1 cellular context compared by ENCODE assay signal in the genomic region with DNA sequence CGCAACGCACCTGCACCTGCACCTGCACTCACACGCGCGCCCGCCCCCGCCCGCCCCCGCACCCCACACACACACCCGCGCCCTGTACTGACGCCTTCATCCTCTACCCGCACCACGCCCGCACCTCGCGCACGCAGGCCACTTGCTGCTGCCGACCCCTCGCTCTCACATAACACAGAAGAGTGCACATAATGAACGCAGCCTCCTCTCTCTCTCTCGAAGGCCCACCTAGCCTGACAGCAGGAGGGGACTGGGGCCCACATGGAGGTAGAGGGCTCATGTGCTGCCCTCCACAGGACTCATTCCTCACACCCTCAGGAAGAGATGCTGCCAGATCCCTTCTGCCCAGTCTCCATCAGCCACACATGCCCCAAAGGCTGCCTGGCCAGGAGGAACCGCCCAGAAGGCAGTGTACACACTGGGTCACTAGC.
TF ChIP-seq lines count a peak whose summit lies in the region.

No MANE protein-coding gene starts in this region.

TF ChIP-seq in GM23338, 12 proteins besides CTCF, POLR2A, EP300 and RAD21 (continued from another document):
- TF ChIP-seq, protein P1, sequence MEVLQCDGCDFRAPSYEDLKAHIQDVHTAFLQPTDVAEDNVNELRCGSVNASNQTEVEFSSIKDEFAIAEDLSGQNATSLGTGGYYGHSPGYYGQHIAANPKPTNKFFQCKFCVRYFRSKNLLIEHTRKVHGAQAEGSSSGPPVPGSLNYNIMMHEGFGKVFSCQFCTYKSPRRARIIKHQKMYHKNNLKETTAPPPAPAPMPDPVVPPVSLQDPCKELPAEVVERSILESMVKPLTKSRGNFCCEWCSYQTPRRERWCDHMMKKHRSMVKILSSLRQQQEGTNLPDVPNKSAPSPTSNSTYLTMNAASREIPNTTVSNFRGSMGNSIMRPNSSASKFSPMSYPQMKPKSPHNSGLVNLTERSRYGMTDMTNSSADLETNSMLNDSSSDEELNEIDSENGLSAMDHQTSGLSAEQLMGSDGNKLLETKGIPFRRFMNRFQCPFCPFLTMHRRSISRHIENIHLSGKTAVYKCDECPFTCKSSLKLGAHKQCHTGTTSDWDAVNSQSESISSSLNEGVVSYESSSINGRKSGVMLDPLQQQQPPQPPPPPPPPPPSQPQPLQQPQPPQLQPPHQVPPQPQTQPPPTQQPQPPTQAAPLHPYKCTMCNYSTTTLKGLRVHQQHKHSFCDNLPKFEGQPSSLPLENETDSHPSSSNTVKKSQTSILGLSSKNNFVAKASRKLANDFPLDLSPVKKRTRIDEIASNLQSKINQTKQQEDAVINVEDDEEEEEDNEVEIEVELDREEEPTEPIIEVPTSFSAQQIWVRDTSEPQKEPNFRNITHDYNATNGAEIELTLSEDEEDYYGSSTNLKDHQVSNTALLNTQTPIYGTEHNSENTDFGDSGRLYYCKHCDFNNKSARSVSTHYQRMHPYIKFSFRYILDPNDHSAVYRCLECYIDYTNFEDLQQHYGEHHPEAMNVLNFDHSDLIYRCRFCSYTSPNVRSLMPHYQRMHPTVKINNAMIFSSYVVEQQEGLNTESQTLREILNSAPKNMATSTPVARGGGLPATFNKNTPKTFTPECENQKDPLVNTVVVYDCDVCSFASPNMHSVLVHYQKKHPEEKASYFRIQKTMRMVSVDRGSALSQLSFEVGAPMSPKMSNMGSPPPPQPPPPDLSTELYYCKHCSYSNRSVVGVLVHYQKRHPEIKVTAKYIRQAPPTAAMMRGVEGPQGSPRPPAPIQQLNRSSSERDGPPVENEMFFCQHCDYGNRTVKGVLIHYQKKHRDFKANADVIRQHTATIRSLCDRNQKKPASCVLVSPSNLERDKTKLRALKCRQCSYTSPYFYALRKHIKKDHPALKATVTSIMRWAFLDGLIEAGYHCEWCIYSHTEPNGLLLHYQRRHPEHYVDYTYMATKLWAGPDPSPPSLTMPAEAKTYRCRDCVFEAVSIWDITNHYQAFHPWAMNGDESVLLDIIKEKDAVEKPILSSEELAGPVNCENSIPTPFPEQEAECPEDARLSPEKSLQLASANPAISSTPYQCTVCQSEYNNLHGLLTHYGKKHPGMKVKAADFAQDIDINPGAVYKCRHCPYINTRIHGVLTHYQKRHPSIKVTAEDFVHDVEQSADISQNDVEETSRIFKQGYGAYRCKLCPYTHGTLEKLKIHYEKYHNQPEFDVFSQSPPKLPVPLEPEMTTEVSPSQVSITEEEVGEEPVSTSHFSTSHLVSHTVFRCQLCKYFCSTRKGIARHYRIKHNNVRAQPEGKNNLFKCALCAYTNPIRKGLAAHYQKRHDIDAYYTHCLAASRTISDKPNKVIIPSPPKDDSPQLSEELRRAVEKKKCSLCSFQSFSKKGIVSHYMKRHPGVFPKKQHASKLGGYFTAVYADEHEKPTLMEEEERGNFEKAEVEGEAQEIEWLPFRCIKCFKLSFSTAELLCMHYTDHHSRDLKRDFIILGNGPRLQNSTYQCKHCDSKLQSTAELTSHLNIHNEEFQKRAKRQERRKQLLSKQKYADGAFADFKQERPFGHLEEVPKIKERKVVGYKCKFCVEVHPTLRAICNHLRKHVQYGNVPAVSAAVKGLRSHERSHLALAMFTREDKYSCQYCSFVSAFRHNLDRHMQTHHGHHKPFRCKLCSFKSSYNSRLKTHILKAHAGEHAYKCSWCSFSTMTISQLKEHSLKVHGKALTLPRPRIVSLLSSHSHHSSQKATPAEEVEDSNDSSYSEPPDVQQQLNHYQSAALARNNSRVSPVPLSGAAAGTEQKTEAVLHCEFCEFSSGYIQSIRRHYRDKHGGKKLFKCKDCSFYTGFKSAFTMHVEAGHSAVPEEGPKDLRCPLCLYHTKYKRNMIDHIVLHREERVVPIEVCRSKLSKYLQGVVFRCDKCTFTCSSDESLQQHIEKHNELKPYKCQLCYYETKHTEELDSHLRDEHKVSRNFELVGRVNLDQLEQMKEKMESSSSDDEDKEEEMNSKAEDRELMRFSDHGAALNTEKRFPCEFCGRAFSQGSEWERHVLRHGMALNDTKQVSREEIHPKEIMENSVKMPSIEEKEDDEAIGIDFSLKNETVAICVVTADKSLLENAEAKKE (CRISPR knock-in tag; IDR thresholded peaks at IDR 0.05): no peak
